In genomic region chr16:31698901-31699300, GRCh38 we compare ENCODE assay signal across 24 cellular contexts.
"Had no signal": no experiment of that assay in that cellular context is flagged by ENCODE, and none has a peak within 500 bp of the region (broad histone marks: within the 10 kb centered on the region; RNA-seq: fewer than 3 reads in every experiment).

No MANE protein-coding gene starts in this region.

- H3K9me3 Mint-ChIP-seq: mesothelial cell of epicardium; naive B cell; natural killer cell treated with Interleukin-12 subunit alpha and Interleukin-12 subunit beta and Interleukin-15 and Interleukin-18, amount 100 ng/mL, for 72 hours; stimulated activated memory B cell treated with anti-CD40 and anti-IgM and Interleukin-4, amounts not matched to agents 10 μg/mL and 1 μg/mL and 100 μg/mL, for 72 hours; type B pancreatic cell had no signal

- ATAC-seq: left lobe of liver; mucosa of descending colon; natural killer cell treated with Interleukin-12 subunit alpha and Interleukin-12 subunit beta and Interleukin-15 and Interleukin-18, amount 100 ng/mL, for 72 hours; psoas muscle; right cardiac atrium; stimulated activated memory B cell treated with anti-CD40 and anti-IgM and Interleukin-4, amounts not matched to agents 10 μg/mL and 1 μg/mL and 100 μg/mL, for 72 hours; stimulated activated naive CD8-positive, alpha-beta T cell treated with anti-CD3 and anti-CD28 coated beads, Interleukin-15, Interleukin-2, amounts not matched to agents 100 U/mL and 50 U/mL, for 24 hours had no signal

- H3K27me3 ChIP-seq: ovary, sigmoid colon, testis had no signal

- H3K27ac Mint-ChIP-seq: mesothelial cell of epicardium; stimulated activated memory B cell treated with anti-CD40 and anti-IgM and Interleukin-4, amounts not matched to agents 10 μg/mL and 1 μg/mL and 100 μg/mL, for 72 hours; type B pancreatic cell had no signal

- H3K36me3 Mint-ChIP-seq: mesothelial cell of epicardium, type B pancreatic cell had no signal

- H3K4me3 Mint-ChIP-seq: natural killer cell treated with Interleukin-12 subunit alpha and Interleukin-12 subunit beta and Interleukin-15 and Interleukin-18, amount 100 ng/mL, for 72 hours; stimulated activated memory B cell treated with anti-CD40 and anti-IgM and Interleukin-4, amounts not matched to agents 10 μg/mL and 1 μg/mL and 100 μg/mL, for 72 hours had no signal

- H3K9me3 ChIP-seq: mucosa of descending colon, ovary, psoas muscle, sigmoid colon, testis, tibial artery had no signal

- H3K36me3 ChIP-seq: ovary had no signal

- H3K27me3 Mint-ChIP-seq: naive B cell; natural killer cell treated with Interleukin-12 subunit alpha and Interleukin-12 subunit beta and Interleukin-15 and Interleukin-18, amount 100 ng/mL, for 72 hours; stimulated activated memory B cell treated with anti-CD40 and anti-IgM and Interleukin-4, amounts not matched to agents 10 μg/mL and 1 μg/mL and 100 μg/mL, for 72 hours had no signal

- H3K27ac ChIP-seq: coronary artery, ovary, psoas muscle, sigmoid colon, testis, tibial artery had no signal

- H3K4me3 ChIP-seq: coronary artery, mucosa of descending colon, ovary, psoas muscle, sigmoid colon, testis, tibial artery had no signal

- H3K4me1 ChIP-seq: testis had no signal

- DNase-seq: dermis blood vessel endothelial cell; effector memory CD4-positive, alpha-beta T cell; head of caudate nucleus; kidney; mesenchymal stem cell; mucosa of descending colon; naive B cell; nucleus accumbens; ovary; posterior cingulate gyrus; psoas muscle; right cardiac atrium; sigmoid colon; stimulated activated CD4-positive, alpha-beta T cell treated with anti-CD3 and anti-CD28 coated beads, Interleukin-4, amount 100 ng/mL, for 4 hours; stimulated activated naive CD8-positive, alpha-beta T cell treated with anti-CD3 and anti-CD28 coated beads, Interleukin-15, Interleukin-2, amounts not matched to agents 100 U/mL and 50 U/mL, for 24 hours; substantia nigra; testis; tibial artery had no signal
